In genomic region chr2:199911877-199912161, GRCh38 we compare ENCODE assay signal across 8 cellular contexts. TPM values are rescaled to one million over a fixed set of nuclear protein-coding genes. Genes with fewer than 3 reads are reported as not detected.
DNase-seq lines count a peak whose midpoint lies in the region; ATAC-seq and TF ChIP-seq lines count a peak whose summit lies in the region.

No MANE protein-coding gene starts in this region.

- no peak for ATAC-seq in CD8-positive, alpha-beta T cell
- no peak for ATAC-seq in PC-3
- ATAC-seq in GM21737 (IDR thresholded peaks at IDR 0.05; ENCODE audit: unreplicated experiment): no peak

- no peaks in the 10 kb centered on the region for H3F3A ChIP-seq in PC-3 (ENCODE audit: low read length, unreplicated experiment)

- no peaks in the 10 kb centered on the region for H3K9me3 ChIP-seq in CD8-positive, alpha-beta T cell (ENCODE audit: low read length)
- H3K9me3 ChIP-seq in PC-3 (ENCODE audit: low read length) (0 out of 2 replicates have a peak, but pooled peaks cover 3% of the 10 kb centered on the region), esophagus (ENCODE audit: control insufficient read depth in 2 of 2, insufficient read depth in 1 of 2, low read depth in 1 of 2, low read length in 1 of 2) (no peaks in the 10 kb centered on the region), osteoblast (ENCODE audit: low read depth, low read length) (no peaks in the 10 kb centered on the region)

- peak overlapping the region; percentile 76 for H2AFZ ChIP-seq in PC-3 (ENCODE audit: low read length)
- H2AFZ ChIP-seq in osteoblast (ENCODE audit: low read length): peak overlapping the region; percentile 84

- CTCF ChIA-PET in CD8-positive, alpha-beta T cell (lab: Charles Lee): no interaction called here
- CTCF ChIA-PET in PC-3 (lab: Charles Lee): no interaction called here

- H4K20me1 ChIP-seq in PC-3 (ENCODE audit: low read length) (peaks cover 13% of the 10 kb centered on the region), osteoblast (ENCODE audit: insufficient read depth, low read length) (peaks cover 13% of the 10 kb centered on the region)

- H3K27me3 Mint-ChIP-seq in CD8-positive, alpha-beta T cell (ENCODE audit: low read depth): peaks cover 3% of the 10 kb centered on the region

- no peak for TF ChIP-seq CTCF in CD8-positive, alpha-beta T cell (IDR thresholded peaks at IDR 0.05)
- TF ChIP-seq CTCF in PC-3 (conservative IDR thresholded peaks at IDR 0.05; ENCODE audit: low read depth, low read length) (no peak), osteoblast (IDR thresholded peaks at IDR 0.05; ENCODE audit: extremely low read depth, low read depth, low read length) (no peak)

- H3K36me3 Mint-ChIP-seq in CD8-positive, alpha-beta T cell: peaks cover 18% of the 10 kb centered on the region

- intact Hi-C loops in CD8-positive, alpha-beta T cell (cut with DNase I, micrococcal nuclease): loop anchor here (1.0 to 5.0 kb wide), 8 partner anchors 43 to 1539 kb away; partner anchors contain the start of genes FTCDNL1 (in 2 of the 2), MAIP1 (in 2 of the 2), TYW5 (in 2 of the 2) and BZW1 (in 1 of the 2)
- intact Hi-C loops in PC-3 (cut with micrococcal nuclease): loop anchor here (1.0 kb wide), 1 partner anchor 43 kb away; the partner anchor contains the start of genes MAIP1 and TYW5

- no peak for DNase-seq in CD8-positive, alpha-beta T cell
- DNase-seq in PC-3: peak; percentile 25
- DNase-seq in osteoblast (ENCODE audit: insufficient read length, low spot score, missing footprints): no peak
- DNase-seq in NCI-H345 (lab: John Stamatoyannopoulos, UW): no peak
- no peak for DNase-seq in NCI-H1436 treated with DMSO at 0.1 percent for 48 hours (lab: John Stamatoyannopoulos, UW)
- DNase-seq in NCI-H128 (lab: John Stamatoyannopoulos, UW; ENCODE audit: unreplicated experiment): no peak

- H3K79me2 ChIP-seq in PC-3 (ENCODE audit: low read length) (peaks cover 51% of the 10 kb centered on the region), osteoblast (ENCODE audit: insufficient read depth, low read length) (peaks cover 51% of the 10 kb centered on the region)

- no peaks in the 10 kb centered on the region for H3K9me2 ChIP-seq in PC-3 (replicated peaks; ENCODE audit: low read length)

- WGBS in esophagus, 2 donors: 0 to 1% methylated on average over 13 of the region's 13 CpGs

- peak overlapping the region; percentile 84 for H3K27ac ChIP-seq in CD8-positive, alpha-beta T cell (ENCODE audit: low read depth, low read length)
- H3K27ac ChIP-seq in PC-3 (ENCODE audit: low read length) (peak overlapping the region; percentile 65), esophagus (ENCODE audit: low read depth in 2 of 2, low read length in 1 of 2) (peak overlapping the region; percentile 99 to 100), osteoblast (ENCODE audit: low read depth, low read length) (peak overlapping the region; percentile 94)

- peak overlapping the region; percentile 86 for H3K9ac ChIP-seq in PC-3 (ENCODE audit: low read length)

- H3K36me3 ChIP-seq in CD8-positive, alpha-beta T cell (ENCODE audit: insufficient read depth, low read length): no peaks in the 10 kb centered on the region
- H3K36me3 ChIP-seq in PC-3 (ENCODE audit: low read depth, low read length): peaks cover 25% of the 10 kb centered on the region
- peaks cover 0 to under 1% of the 10 kb centered on the region in 2 donors for H3K36me3 ChIP-seq in esophagus (ENCODE audit: control insufficient read depth in 2 of 2, insufficient read depth in 2 of 2, low read length in 1 of 2)
- H3K36me3 ChIP-seq in osteoblast (ENCODE audit: insufficient read depth, low read length): peaks cover 3% of the 10 kb centered on the region

- H3K4me1 ChIP-seq in CD8-positive, alpha-beta T cell (ENCODE audit: insufficient read depth, low read length): peaks cover 28% of the 10 kb centered on the region
- H3K4me1 ChIP-seq in PC-3 (ENCODE audit: insufficient read depth, low read length): peaks cover 16% of the 10 kb centered on the region
- no peaks in the 10 kb centered on the region for H3K4me1 ChIP-seq in esophagus (ENCODE audit: control insufficient read depth in 2 of 2, insufficient read depth in 2 of 2, low read length in 1 of 2)
- H3K4me1 ChIP-seq in osteoblast (ENCODE audit: insufficient read depth, low read length): peaks cover 16% of the 10 kb centered on the region

- POLR2A ChIA-PET in CD8-positive, alpha-beta T cell (lab: Charles Lee): interaction anchor here (0.9 to 1.3 kb wide), 2 partner anchors 11 to 17 kb away, joined by 3 read pairs; no protein-coding TSS in a partner anchor
- POLR2A ChIA-PET in PC-3 (lab: Charles Lee; ENCODE audit: unreplicated experiment): no interaction called here

- H3K27me3 ChIP-seq in CD8-positive, alpha-beta T cell (ENCODE audit: insufficient read depth, low read length): no peaks in the 10 kb centered on the region
- H3K27me3 ChIP-seq in PC-3 (ENCODE audit: low read length) (no peaks in the 10 kb centered on the region), esophagus (ENCODE audit: control insufficient read depth in 1 of 2, insufficient read depth in 2 of 2, low read length in 2 of 2) (no peaks in the 10 kb centered on the region), osteoblast (ENCODE audit: insufficient read depth, low read length) (no peaks in the 10 kb centered on the region)

- peak overlapping the region; percentile 95 for H3K27ac Mint-ChIP-seq in CD8-positive, alpha-beta T cell

- peaks cover 40% of the 10 kb centered on the region for H3K4me1 Mint-ChIP-seq in CD8-positive, alpha-beta T cell (ENCODE audit: low read depth)

- BruUV-seq in PC-3 (replicated peaks; lab: Mats Ljungman, UMichigan): no TSS peak

- peak overlapping the region; percentile 93 for H3K4me2 ChIP-seq in PC-3 (ENCODE audit: low read length)
- peak overlapping the region; percentile 84 for H3K4me2 ChIP-seq in osteoblast (ENCODE audit: insufficient read depth, low read length)

- no peaks in the 10 kb centered on the region for H3K9me3 Mint-ChIP-seq in CD8-positive, alpha-beta T cell

- H3K4me3 ChIP-seq in CD8-positive, alpha-beta T cell (ENCODE audit: low read depth, low read length): peak overlapping the region; percentile 82
- H3K4me3 ChIP-seq in PC-3 (ENCODE audit: low read length) (peak overlapping the region; percentile 98), esophagus (ENCODE audit: low read depth in 1 of 2, low read length in 2 of 2) (peak overlapping the region; percentile 79 to 90), osteoblast (ENCODE audit: insufficient read depth, low read length) (peak overlapping the region; percentile 79)

- H3K4me3 Mint-ChIP-seq in CD8-positive, alpha-beta T cell: peak overlapping the region; percentile 99

RNA-seq across cellular contexts. Expression of gene C2orf69, which starts 0.7 kb away (rescaled TPM):
- total RNA-seq in CD8-positive, alpha-beta T cell: 10 to 100 TPM; 16.3 to 17.5 TPM
- total RNA-seq in PC-3 (2014; rRNA removed): 10.5 and 15.0 TPM in 2 replicates
- polyA plus RNA-seq in esophagus: 1 to 10 TPM; 3.4 to 4.6 TPM
- 20.3 and 21.8 TPM in 2 replicates for total RNA-seq in osteoblast

RNA-seq across cellular contexts. Expression of gene TYW5, which starts 43.5 kb away (rescaled TPM):
- 10 to 100 TPM; 20.5 to 22.2 TPM for total RNA-seq in CD8-positive, alpha-beta T cell
- 5.4 and 9.0 TPM in 2 replicates for total RNA-seq in PC-3 (2014; rRNA removed)
- polyA plus RNA-seq in esophagus: 1 to 10 TPM; 2.4 to 3.5 TPM
- 7.6 and 8.3 TPM in 2 replicates for total RNA-seq in osteoblast

RNA-seq across cellular contexts. Expression of gene MAIP1, which starts 43.6 kb away (rescaled TPM):
- 10 to 100 TPM; 40.1 to 48.3 TPM for total RNA-seq in CD8-positive, alpha-beta T cell
- total RNA-seq in PC-3 (2014; rRNA removed) (44.7 and 49.2 TPM in 2 replicates), osteoblast (26.8 and 33.3 TPM in 2 replicates)
- polyA plus RNA-seq in esophagus: 10 to 100 TPM in 1 of 2 donors, 1 to 10 TPM in 1; 5.0 to 14.2 TPM
